Comparison of ENCODE assay signal across 8 cellular contexts in genomic region chr17:57861737-57862409, GRCh38. TPM values are rescaled to one million over a fixed set of nuclear protein-coding genes. Genes with fewer than 3 reads are reported as not detected.
DNase-seq lines count a peak whose midpoint lies in the region; ATAC-seq, FAIRE-seq and TF ChIP-seq lines count a peak whose summit lies in the region.

No MANE protein-coding gene starts in this region.

- H3K27ac Mint-ChIP-seq in activated CD8-positive, alpha-beta T cell treated with anti-CD3 and anti-CD28 coated beads for 36 hours = no peak overlapping the region
- no peak overlapping the region for H3K27ac Mint-ChIP-seq in activated CD8-positive, alpha-beta T cell treated with anti-CD3 and anti-CD28 coated beads, Interleukin-2, amount 10 ng/mL, durations not matched to agents 7 days and 5 days

- TF ChIP-seq POLR2A in stomach (IDR thresholded peaks at IDR 0.05) (no peak), GM18505 (IDR thresholded peaks at IDR 0.05; ENCODE audit: borderline replicate concordance, extremely low read depth, insufficient read depth, insufficient read length) (no peak)

- intact Hi-C loops in activated CD8-positive, alpha-beta T cell treated with anti-CD3 and anti-CD28 coated beads for 36 hours (cut with micrococcal nuclease) = loop anchor here (5.0 kb wide), 1 partner anchor 310 kb away; no protein-coding TSS in a partner anchor
- intact Hi-C loops in kidney (cut with DNase I) = no loop called here
- intact Hi-C loops in stomach (cut with DNase I; ENCODE audit: low total_unique reads) = loop anchor here (10.0 kb wide), 1 partner anchor 223 kb away; the partner anchor contains the start of gene DYNLL2

- peaks cover 35% of the 10 kb centered on the region for H3K27me3 Mint-ChIP-seq in activated CD8-positive, alpha-beta T cell treated with anti-CD3 and anti-CD28 coated beads for 36 hours
- peaks cover 43% of the 10 kb centered on the region for H3K27me3 Mint-ChIP-seq in activated CD8-positive, alpha-beta T cell treated with anti-CD3 and anti-CD28 coated beads, Interleukin-2, amount 10 ng/mL, durations not matched to agents 7 days and 5 days (ENCODE audit: low read depth)

- 5 to 19% (median 7%) methylated on average over 11 to 61 of the region's 61 CpGs for WGBS in stomach, 5 donors

- no peak for TF ChIP-seq CTCF in activated CD8-positive, alpha-beta T cell treated with anti-CD3 and anti-CD28 coated beads for 36 hours (IDR thresholded peaks at IDR 0.05)
- TF ChIP-seq CTCF in cardiac fibroblast (IDR thresholded peaks at IDR 0.05; ENCODE audit: low read depth, low read length) = no peak
- no peak for TF ChIP-seq CTCF in kidney (IDR thresholded peaks at IDR 0.05; ENCODE audit: borderline replicate concordance, extremely low read depth, insufficient read depth)
- TF ChIP-seq CTCF in stomach (IDR thresholded peaks at IDR 0.05) = no peak

- no peaks in the 10 kb centered on the region for H3K9me3 Mint-ChIP-seq in activated CD8-positive, alpha-beta T cell treated with anti-CD3 and anti-CD28 coated beads for 36 hours
- no peaks in the 10 kb centered on the region for H3K9me3 Mint-ChIP-seq in activated CD8-positive, alpha-beta T cell treated with anti-CD3 and anti-CD28 coated beads, Interleukin-2, amount 10 ng/mL, durations not matched to agents 7 days and 5 days (ENCODE audit: insufficient read depth)

- no peaks in the 10 kb centered on the region for H3K27me3 ChIP-seq in stomach

- H3K27ac ChIP-seq in kidney (ENCODE audit: low read depth in 2 of 2, low read length in 2 of 2) (peak overlapping the region; percentile 76 to 83), stomach (peak overlapping the region; percentile 82 to 93 (median 86))

- peaks cover 11 to 22% of the 10 kb centered on the region in 2 donors for H3K4me1 ChIP-seq in kidney (ENCODE audit: control insufficient read depth in 1 of 2, insufficient read depth in 1 of 2, low read depth in 1 of 2, low read length in 2 of 2)
- H3K4me1 ChIP-seq in stomach = peaks cover 30 to 61% (median 47%) of the 10 kb centered on the region in 4 donors

- DNase-seq in activated CD8-positive, alpha-beta T cell treated with anti-CD3 and anti-CD28 coated beads for 36 hours = no peak
- no peak for DNase-seq in activated CD8-positive, alpha-beta T cell treated with anti-CD3 and anti-CD28 coated beads, Interleukin-2, amount 10 ng/mL, durations not matched to agents 7 days and 5 days
- peak; percentile 39 to 53 for DNase-seq in cardiac fibroblast (ENCODE audit: low read depth in 2 of 2)
- DNase-seq in kidney = peak; percentile 95
- DNase-seq in stomach = peak; percentile 70
- no peak for DNase-seq in NCI-H1436 treated with DMSO at 0.1 percent for 48 hours (lab: John Stamatoyannopoulos, UW)

- TF ChIP-seq EP300 in stomach (IDR thresholded peaks at IDR 0.05) = no peak

- peaks cover 13% of the 10 kb centered on the region for H3K4me1 Mint-ChIP-seq in activated CD8-positive, alpha-beta T cell treated with anti-CD3 and anti-CD28 coated beads for 36 hours (ENCODE audit: low read depth)
- H3K4me1 Mint-ChIP-seq in activated CD8-positive, alpha-beta T cell treated with anti-CD3 and anti-CD28 coated beads, Interleukin-2, amount 10 ng/mL, durations not matched to agents 7 days and 5 days (ENCODE audit: low read depth) = peaks cover 11% of the 10 kb centered on the region

- no peaks in the 10 kb centered on the region for H3K36me3 Mint-ChIP-seq in activated CD8-positive, alpha-beta T cell treated with anti-CD3 and anti-CD28 coated beads for 36 hours (ENCODE audit: low read depth)
- H3K36me3 Mint-ChIP-seq in activated CD8-positive, alpha-beta T cell treated with anti-CD3 and anti-CD28 coated beads, Interleukin-2, amount 10 ng/mL, durations not matched to agents 7 days and 5 days (ENCODE audit: low read depth) = no peaks in the 10 kb centered on the region

- POLR2A ChIA-PET in activated CD8-positive, alpha-beta T cell treated with anti-CD3 and anti-CD28 coated beads for 36 hours (lab: Charles Lee) = interaction anchor here (0.8 to 3.1 kb wide), 5 partner anchors 11 to 136 kb away, joined by 3 to 15 read pairs (median 4); partner anchors contain the start of genes MRPS23 and VEZF1
- POLR2A ChIA-PET in activated CD8-positive, alpha-beta T cell treated with anti-CD3 and anti-CD28 coated beads, Interleukin-2, amount 10 ng/mL, durations not matched to agents 7 days and 5 days (lab: Charles Lee) = interaction anchor here (1.5 to 4.1 kb wide), 2 partner anchors 11 to 145 kb away, joined by 4 to 23 read pairs; partner anchors contain the start of genes MRPS23 and SRSF1

- H3K4me3 ChIP-seq in cardiac fibroblast (replicated peaks in 1 of 2; ENCODE audit: low read depth in 2 of 2, low read length in 2 of 2) = peak overlapping the region; percentile 41
- peak overlapping the region; percentile 55 to 61 for H3K4me3 ChIP-seq in kidney (ENCODE audit: low read length in 2 of 2)
- peak overlapping the region; percentile 46 to 54 (median 53) for H3K4me3 ChIP-seq in stomach

- no peak for FAIRE-seq in kidney (lab: Jason Lieb, UNC)

- H3K9ac ChIP-seq in kidney (ENCODE audit: low read length in 2 of 2) = peak overlapping the region; percentile 20 to 35

- no peaks in the 10 kb centered on the region for H3K9me3 ChIP-seq in kidney (ENCODE audit: control insufficient read depth in 1 of 2, low read length in 2 of 2)
- no peaks in the 10 kb centered on the region for H3K9me3 ChIP-seq in stomach

- CTCF ChIA-PET in activated CD8-positive, alpha-beta T cell treated with anti-CD3 and anti-CD28 coated beads for 36 hours (lab: Charles Lee) = interaction anchor here (0.7 to 11.5 kb wide), 6 partner anchors 8 to 250 kb away, joined by 3 to 177 read pairs (median 9); partner anchors contain the start of gene MRPS23
- CTCF ChIA-PET in activated CD8-positive, alpha-beta T cell treated with anti-CD3 and anti-CD28 coated beads, Interleukin-2, amount 10 ng/mL, durations not matched to agents 7 days and 5 days (lab: Charles Lee) = interaction anchor here (1.1 to 7.9 kb wide), 6 partner anchors 28 to 249 kb away, joined by 3 to 138 read pairs (median 5); no protein-coding TSS in a partner anchor

- no peak for ATAC-seq in activated CD8-positive, alpha-beta T cell treated with anti-CD3 and anti-CD28 coated beads for 36 hours
- no peak for ATAC-seq in activated CD8-positive, alpha-beta T cell treated with anti-CD3 and anti-CD28 coated beads, Interleukin-2, amount 10 ng/mL, durations not matched to agents 7 days and 5 days
- ATAC-seq in GM18505 (IDR thresholded peaks at IDR 0.05; ENCODE audit: unreplicated experiment) (no peak), GM18520 (IDR thresholded peaks at IDR 0.05; ENCODE audit: unreplicated experiment) (no peak)

- H3K36me3 ChIP-seq in kidney (ENCODE audit: control insufficient read depth in 1 of 2, insufficient read depth in 2 of 2, low read length in 2 of 2) (peaks cover 0 to 3% of the 10 kb centered on the region in 2 donors), stomach (peaks cover 0 to 27% (median 20%) of the 10 kb centered on the region in 4 donors)

- H3K4me3 Mint-ChIP-seq in activated CD8-positive, alpha-beta T cell treated with anti-CD3 and anti-CD28 coated beads for 36 hours = peak overlapping the region; percentile 19
- no peak overlapping the region for H3K4me3 Mint-ChIP-seq in activated CD8-positive, alpha-beta T cell treated with anti-CD3 and anti-CD28 coated beads, Interleukin-2, amount 10 ng/mL, durations not matched to agents 7 days and 5 days

RNA-seq across cellular contexts. Expression of gene MRPS23, which starts 12.0 kb away (rescaled TPM):
- total RNA-seq in activated CD8-positive, alpha-beta T cell treated with anti-CD3 and anti-CD28 coated beads for 36 hours = 10 to 100 TPM; 69.5 to 70.0 TPM
- 10 to 100 TPM; 46.3 to 48.7 TPM for total RNA-seq in activated CD8-positive, alpha-beta T cell treated with anti-CD3 and anti-CD28 coated beads, Interleukin-2, amount 10 ng/mL, durations not matched to agents 7 days and 5 days
- 40.2 TPM for total RNA-seq in kidney
- 75.3 TPM for polyA plus RNA-seq in kidney (ENCODE audit: insufficient read depth, low read depth, low replicate concordance)
- total RNA-seq in stomach = 10 to 100 TPM in 4 of 5 donors, not detected in 1; 12.6 to 26.8 (median 16.8) TPM
- 10 to 100 TPM; 25.1 to 43.3 (median 34.2) TPM for polyA plus RNA-seq in stomach

Comparison
In these comparisons a context has a peak if more than half of its experiments do, and no peak if none do; other contexts are left out.
1. DNase-seq: peak in cardiac fibroblast (2 of 2), kidney (single experiment) and stomach (single experiment); none in activated CD8-positive, alpha-beta T cell treated with anti-CD3 and anti-CD28 coated beads for 36 hours (single experiment), activated CD8-positive, alpha-beta T cell treated with anti-CD3 and anti-CD28 coated beads, Interleukin-2, amount 10 ng/mL, durations not matched to agents 7 days and 5 days (single experiment) and NCI-H1436 treated with DMSO at 0.1 percent for 48 hours (single experiment).
2. Peak in every context shown above with its lines, with median percentiles within 50 percentile points of each other: H3K4me3 ChIP-seq.